ENCODE assay signal across 21 cellular contexts in the genomic region with DNA sequence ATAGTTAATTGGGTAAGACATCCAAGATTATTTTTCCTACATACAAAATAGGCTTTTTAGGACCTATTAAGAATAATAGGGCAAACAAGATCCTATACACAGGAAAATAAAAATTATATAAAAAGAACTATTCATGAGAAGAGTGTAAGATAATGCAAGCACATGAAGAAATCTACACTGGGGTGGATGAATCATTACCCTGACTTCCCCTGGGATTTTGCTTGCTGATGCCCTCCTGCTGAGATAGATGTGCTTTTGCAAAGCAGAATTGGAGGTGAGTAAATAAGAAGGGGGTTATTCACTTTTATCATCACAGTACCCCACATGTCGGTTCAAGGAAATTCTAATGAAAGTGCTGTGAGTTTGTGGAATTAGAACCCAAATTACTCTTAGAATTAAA.
A peak's percentile ranks its signal among the peaks of the same experiment; 100 is the strongest.
DNase-seq lines count a peak whose midpoint lies in the region; ATAC-seq lines count a peak whose summit lies in the region.
"Had no signal": no experiment of that assay in that cellular context is flagged by ENCODE, and none has a peak within 500 bp of the region (broad histone marks: within the 10 kb centered on the region; RNA-seq: fewer than 3 reads in every experiment).

No MANE protein-coding gene starts in this region.

- no peaks in the 10 kb centered on the region for H3K9me3 Mint-ChIP-seq in stimulated activated naive CD8-positive, alpha-beta T cell treated with anti-CD3 and anti-CD28 coated beads, Interleukin-15, amount 100 ng/mL, for 72 hours
- H3K9me3 Mint-ChIP-seq: CD8-positive, alpha-beta T cell; stimulated activated naive CD8-positive, alpha-beta T cell treated with anti-CD3 and anti-CD28 coated beads, Interleukin-15, Interleukin-2, amounts not matched to agents 100 ng/mL and 50 ng/mL, for 24 hours; type B pancreatic cell; WTC11 had no signal

- H3K27me3 Mint-ChIP-seq in stimulated activated naive CD8-positive, alpha-beta T cell treated with anti-CD3 and anti-CD28 coated beads, Interleukin-15, amount 100 ng/mL, for 72 hours = peaks cover 29% of the 10 kb centered on the region

- H3K27ac Mint-ChIP-seq in stimulated activated naive CD8-positive, alpha-beta T cell treated with anti-CD3 and anti-CD28 coated beads, Interleukin-15, amount 100 ng/mL, for 72 hours = no peak overlapping the region
- H3K27ac Mint-ChIP-seq: activated CD8-positive, alpha-beta T cell treated with anti-CD3 and anti-CD28 coated beads, Interleukin-2, amount 10 ng/mL, durations not matched to agents 7 days and 5 days; CD8-positive, alpha-beta T cell; stimulated activated naive CD8-positive, alpha-beta T cell treated with anti-CD3 and anti-CD28 coated beads, Interleukin-15, Interleukin-2, amounts not matched to agents 100 ng/mL and 50 ng/mL, for 24 hours; T-helper 17 cell; type B pancreatic cell; WTC11 had no signal

- H3K4me1 Mint-ChIP-seq in stimulated activated naive CD8-positive, alpha-beta T cell treated with anti-CD3 and anti-CD28 coated beads, Interleukin-15, amount 100 ng/mL, for 72 hours = no peaks in the 10 kb centered on the region
- H3K4me1 Mint-ChIP-seq: T-helper 17 cell had no signal

- DNase-seq in NCI-H748 (lab: John Stamatoyannopoulos, UW; ENCODE audit: unreplicated experiment) = peak; percentile 29
- no peak for DNase-seq in NCI-H748 treated with DMSO at 0.1 percent for 48 hours (lab: John Stamatoyannopoulos, UW)
- peak; percentile 43 for DNase-seq in NCI-H226
- DNase-seq in fibroblast of gingiva (ENCODE audit: low read depth) = peak; percentile 67
- peak; percentile 73 for DNase-seq in skeletal muscle cell (ENCODE audit: low read depth)
- no peak for DNase-seq in stimulated activated naive CD8-positive, alpha-beta T cell treated with anti-CD3 and anti-CD28 coated beads, Interleukin-15, amount 100 ng/mL, for 72 hours
- DNase-seq in NCI-H1048 (lab: John Stamatoyannopoulos, UW) = no peak
- DNase-seq in NCI-H774 (lab: John Stamatoyannopoulos, UW) = no peak
- DNase-seq: activated CD8-positive, alpha-beta T cell treated with anti-CD3 and anti-CD28 coated beads, Interleukin-2, amount 10 ng/mL, durations not matched to agents 7 days and 5 days; activated naive CD4-positive, alpha-beta T cell treated with anti-CD3 and anti-CD28 coated beads, Interleukin-2, amount 50 U/mL, for 16 hours; activated T-cell treated with anti-CD3 and anti-CD28 coated beads, Interleukin-2, amount 50 U/mL, for 48 hours; CD8-positive, alpha-beta T cell; cortex of kidney; head of caudate nucleus; lower lobe of right lung; right lobe of liver; SHP77 treated with DMSO at 0.1 percent for 48 hours; T-helper 17 cell had no signal

- no peak overlapping the region for H3K4me3 ChIP-seq in skeletal muscle cell (ENCODE audit: low read depth, low read length)
- H3K4me3 ChIP-seq: lower lobe of right lung, right lobe of liver had no signal

- H3K4me3 Mint-ChIP-seq in stimulated activated naive CD8-positive, alpha-beta T cell treated with anti-CD3 and anti-CD28 coated beads, Interleukin-15, amount 100 ng/mL, for 72 hours = no peak overlapping the region
- H3K4me3 Mint-ChIP-seq: activated CD8-positive, alpha-beta T cell treated with anti-CD3 and anti-CD28 coated beads, Interleukin-2, amount 10 ng/mL, durations not matched to agents 7 days and 5 days; CD8-positive, alpha-beta T cell; stimulated activated naive CD8-positive, alpha-beta T cell treated with anti-CD3 and anti-CD28 coated beads, Interleukin-15, Interleukin-2, amounts not matched to agents 100 ng/mL and 50 ng/mL, for 24 hours; T-helper 17 cell; type B pancreatic cell; WTC11 had no signal

- ATAC-seq in stimulated activated naive CD8-positive, alpha-beta T cell treated with anti-CD3 and anti-CD28 coated beads, Interleukin-15, amount 100 ng/mL, for 72 hours = no peak
- ATAC-seq: activated CD8-positive, alpha-beta T cell treated with anti-CD3 and anti-CD28 coated beads, Interleukin-2, amount 10 ng/mL, durations not matched to agents 7 days and 5 days; CD8-positive, alpha-beta T cell; lower lobe of right lung; T-helper 17 cell; WTC11 had no signal

Comparison
In these comparisons a context has a peak if more than half of its experiments do, and no peak if none do; other contexts are left out.
1. DNase-seq: peak in NCI-H748 (single experiment), NCI-H226 (single experiment), fibroblast of gingiva (single experiment) and skeletal muscle cell (single experiment); none in NCI-H748 treated with DMSO at 0.1 percent for 48 hours (single experiment), stimulated activated naive CD8-positive, alpha-beta T cell treated with anti-CD3 and anti-CD28 coated beads, Interleukin-15, amount 100 ng/mL, for 72 hours (0 of 2), NCI-H1048 (single experiment) and NCI-H774 (single experiment).